ENCODE assay signal across 29 cellular contexts in the genomic region with DNA sequence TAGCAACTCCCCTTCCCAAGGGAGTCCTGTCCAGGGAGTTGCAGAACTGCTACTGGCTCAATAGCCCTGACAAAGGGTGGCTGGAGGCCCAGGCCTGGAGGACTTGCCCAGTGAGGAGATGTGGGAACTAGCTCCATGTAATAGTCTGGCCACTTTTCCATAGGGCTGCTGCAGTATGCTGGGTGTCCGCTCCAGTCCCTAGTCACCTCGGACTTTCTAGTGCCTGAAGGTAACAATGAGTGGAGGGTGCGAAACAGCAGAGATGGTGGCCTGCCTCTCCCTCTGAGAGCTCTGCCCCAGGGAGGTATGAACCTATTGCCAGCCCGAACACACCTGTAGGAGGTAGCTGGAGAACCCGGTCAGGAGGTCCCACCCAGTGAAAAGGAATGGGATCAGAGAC. TPM values are rescaled to one million over a fixed set of nuclear protein-coding genes. Genes with fewer than 3 reads are reported as not detected.
"Had no signal": no experiment of that assay in that cellular context is flagged by ENCODE, and none has a peak within 500 bp of the region (broad histone marks: within the 10 kb centered on the region; RNA-seq: fewer than 3 reads in every experiment).

No MANE protein-coding gene starts in this region.

- H3K9me3 ChIP-seq: ascending aorta had no signal

- H3K27me3 ChIP-seq: ascending aorta had no signal

- H3K4me1 ChIP-seq: ascending aorta had no signal

- H3K4me3 ChIP-seq: ascending aorta had no signal

- H3K36me3 ChIP-seq: ascending aorta had no signal

- DNase-seq: activated B cell treated with CpG ODN at 0.5 μM for 24 hours; activated CD4-positive, alpha-beta T cell treated with anti-CD3 and anti-CD28 coated beads for 4 hours; activated CD4-positive, alpha-beta T cell treated with anti-CD3 and anti-CD28 coated beads, Interleukin-2, amount 10 ng/mL, durations not matched to agents 24 days and 14 days; activated CD4-positive, alpha-beta T cell treated with anti-CD3 and anti-CD28 coated beads, Interleukin-2, amount 50 U/mL, for 1 hour; activated CD4-positive, alpha-beta T cell treated with anti-CD3 and anti-CD28 coated beads, Interleukin-2, amount 50 U/mL, for 4 hours; activated CD4-positive, CD25-positive, alpha-beta regulatory T cell treated with anti-CD3 and anti-CD28 coated beads, Interleukin-2, amount 50 U/mL, for 72 hours; activated CD8-positive, alpha-beta memory T cell treated with anti-CD3 and anti-CD28 coated beads, Interleukin-2, amount 50 U/mL, for 4 hours; activated CD8-positive, alpha-beta T cell treated with anti-CD3 and anti-CD28 coated beads for 36 hours; activated effector memory CD4-positive, alpha-beta T cell treated with anti-CD3 and anti-CD28 coated beads, Interleukin-2, amount 50 U/mL, for 16 hours; activated gamma-delta T cell treated with Interleukin-2 at 50 U/mL for 16 hours; activated naive CD4-positive, alpha-beta T cell; activated naive CD4-positive, alpha-beta T cell treated with anti-CD3 and anti-CD28 coated beads for 36 hours; activated naive CD8-positive, alpha-beta T cell treated with anti-CD3 and anti-CD28 coated beads, Interleukin-2, amount 10 ng/mL, durations not matched to agents 7 days and 5 days; activated naive CD8-positive, alpha-beta T cell treated with anti-CD3 and anti-CD28 coated beads, Interleukin-2, amount 50 U/mL, for 24 hours; activated T-cell treated with anti-CD3 and anti-CD28 coated beads for 4 hours; activated T-cell treated with anti-CD3 and anti-CD28 coated beads, Interleukin-2, amount 50 U/mL, for 1 hour; activated T-cell treated with anti-CD3 and anti-CD28 coated beads, Interleukin-2, amount 50 U/mL, for 4 hours; activated T-cell treated with anti-CD3 and anti-CD28 coated beads, Interleukin-2, amount 50 U/mL, for 72 hours; amygdala; anterior cingulate cortex; central memory CD4-positive, alpha-beta T cell; SW 1271; T-helper 1 cell; T-helper 2 cell; T-helper 9 cell had no signal

- H3K27ac ChIP-seq: ascending aorta had no signal

- FAIRE-seq: TTC549 had no signal

- ATAC-seq: activated CD8-positive, alpha-beta T cell treated with anti-CD3 and anti-CD28 coated beads for 36 hours; activated naive CD8-positive, alpha-beta T cell treated with anti-CD3 and anti-CD28 coated beads, Interleukin-2, amount 50 U/mL, for 24 hours; activated T-cell treated with anti-CD3 and anti-CD28 coated beads, Interleukin-2, amount 50 U/mL, for 4 hours; activated T-cell treated with anti-CD3 and anti-CD28 coated beads, Interleukin-2, amount 50 U/mL, for 72 hours; activated T-helper 17 cell treated with anti-CD3 and anti-CD28 coated beads, Interleukin-2, amount 50 U/mL, for 72 hours had no signal

RNA-seq across cellular contexts. Expression of a gene that starts 42.0 kb away (rescaled TPM):
- total RNA-seq: ascending aorta, cardiac septum had no signal
